ENCODE assay signal across 14 cellular contexts in the genomic region with DNA sequence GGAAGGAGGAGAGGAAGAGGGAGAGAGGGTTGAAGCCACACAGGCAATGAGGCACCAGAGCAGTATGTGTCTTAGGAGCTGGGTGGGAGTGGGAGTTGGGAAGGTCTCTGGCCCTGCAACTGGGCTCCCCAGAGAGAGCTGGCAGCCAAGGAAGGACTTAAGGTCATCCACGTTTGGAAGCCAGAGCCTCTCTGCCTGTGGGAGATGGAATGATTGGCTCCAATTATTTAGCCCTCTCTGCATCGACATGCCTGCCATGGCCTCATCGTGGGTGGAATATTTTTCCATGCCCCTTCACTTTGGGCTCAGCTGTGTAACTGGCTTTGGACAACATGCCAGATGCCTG.
"Had no signal": no experiment of that assay in that cellular context is flagged by ENCODE, and none has a peak within 500 bp of the region (broad histone marks: within the 10 kb centered on the region; RNA-seq: fewer than 3 reads in every experiment).

No MANE protein-coding gene starts in this region.

- H3K27ac ChIP-seq: pancreas, SK-N-MC, upper lobe of left lung, WERI-Rb-1 had no signal

- ATAC-seq: activated CD8-positive, alpha-beta memory T cell treated with anti-CD3 and anti-CD28 coated beads, Interleukin-2, amount 10 ng/mL, durations not matched to agents 7 days and 5 days; activated T-cell treated with anti-CD3 and anti-CD28 coated beads, Interleukin-2, amount 50 U/mL, for 4 hours; T-cell had no signal

- H3K36me3 Mint-ChIP-seq: activated CD8-positive, alpha-beta memory T cell treated with anti-CD3 and anti-CD28 coated beads, Interleukin-2, amount 10 ng/mL, durations not matched to agents 7 days and 5 days; activated naive CD8-positive, alpha-beta T cell; T-cell had no signal

- DNase-seq: activated CD4-positive, alpha-beta T cell treated with anti-CD3 and anti-CD28 coated beads for 4 hours; activated CD8-positive, alpha-beta memory T cell treated with anti-CD3 and anti-CD28 coated beads, Interleukin-2, amount 10 ng/mL, durations not matched to agents 7 days and 5 days; activated gamma-delta T cell; activated T-cell treated with anti-CD3 and anti-CD28 coated beads, Interleukin-2, amount 50 U/mL, for 4 hours; cerebellar nuclear complex; endodermal cell; hypothalamus; pancreas; T-cell; T1000; WERI-Rb-1 had no signal

- H3K27me3 ChIP-seq: pancreas, upper lobe of left lung had no signal

- H3K4me1 Mint-ChIP-seq: activated CD8-positive, alpha-beta memory T cell treated with anti-CD3 and anti-CD28 coated beads, Interleukin-2, amount 10 ng/mL, durations not matched to agents 7 days and 5 days; endodermal cell; T-cell had no signal

- H3K36me3 ChIP-seq: pancreas, upper lobe of left lung, WERI-Rb-1 had no signal

- H3K4me1 ChIP-seq: pancreas had no signal

- H3K4me3 Mint-ChIP-seq: activated CD8-positive, alpha-beta memory T cell treated with anti-CD3 and anti-CD28 coated beads, Interleukin-2, amount 10 ng/mL, durations not matched to agents 7 days and 5 days; activated naive CD8-positive, alpha-beta T cell; activated T-cell treated with anti-CD3 and anti-CD28 coated beads, Interleukin-2, amount 50 U/mL, for 4 hours; endodermal cell; T-cell had no signal

- H3K4me3 ChIP-seq: pancreas, SK-N-MC, upper lobe of left lung had no signal

- H3K27ac Mint-ChIP-seq: activated CD8-positive, alpha-beta memory T cell treated with anti-CD3 and anti-CD28 coated beads, Interleukin-2, amount 10 ng/mL, durations not matched to agents 7 days and 5 days; activated naive CD8-positive, alpha-beta T cell; endodermal cell; T-cell had no signal

- H3K9me3 Mint-ChIP-seq: activated T-cell treated with anti-CD3 and anti-CD28 coated beads, Interleukin-2, amount 50 U/mL, for 4 hours; endodermal cell; T-cell had no signal

- H3K9me3 ChIP-seq: pancreas, upper lobe of left lung had no signal
